34 cellular contexts compared by ENCODE assay signal in genomic region chr11:46736615-46737014, GRCh38. TPM values are rescaled to one million over a fixed set of nuclear protein-coding genes. Genes with fewer than 3 reads are reported as not detected.
DNase-seq lines count a peak whose midpoint lies in the region; ATAC-seq and TF ChIP-seq lines count a peak whose summit lies in the region.
"Had no signal": no experiment of that assay in that cellular context is flagged by ENCODE, and none has a peak within 500 bp of the region (broad histone marks: within the 10 kb centered on the region; RNA-seq: fewer than 3 reads in every experiment).

No MANE protein-coding gene starts in this region.

- TF ChIP-seq CTCF in fibroblast of villous mesenchyme (IDR thresholded peaks at IDR 0.05; ENCODE audit: insufficient read depth, low read depth, low read length) (no peak), smooth muscle cell (IDR thresholded peaks at IDR 0.05; ENCODE audit: borderline replicate concordance, insufficient read depth, poor library complexity, severe bottlenecking) (no peak), psoas muscle (IDR thresholded peaks at IDR 0.05) (no peak)

- no peaks in the 10 kb centered on the region for H3K9me3 Mint-ChIP-seq in activated naive CD8-positive, alpha-beta T cell treated with anti-CD3 and anti-CD28 coated beads, Interleukin-2, amount 50 U/mL, for 24 hours
- H3K9me3 Mint-ChIP-seq: activated CD4-positive, alpha-beta memory T cell treated with anti-CD3 and anti-CD28 coated beads for 36 hours; activated naive CD4-positive, alpha-beta T cell treated with anti-CD3 and anti-CD28 coated beads, Interleukin-2, amount 50 U/mL, for 24 hours; activated T-helper 17 cell treated with anti-CD3 and anti-CD28 coated beads, Interleukin-2, amount 50 U/mL, for 72 hours; GM23338; T-helper 1 cell treated with Interleukin-12 subunit alpha and Interleukin-12 subunit beta and Interleukin-4 antibody, amounts not matched to agents 30 μg/mL and 1 μg/mL, for 36 hours had no signal

- no peaks in the 10 kb centered on the region for H3K79me2 ChIP-seq in smooth muscle cell (ENCODE audit: low read depth)
- H3K79me2 ChIP-seq: hepatocyte had no signal

- H3K27ac ChIP-seq in smooth muscle cell (ENCODE audit: low read depth) = peak overlapping the region; percentile 4
- no peak overlapping the region for H3K27ac ChIP-seq in psoas muscle
- H3K27ac ChIP-seq: coronary artery, esophagus muscularis mucosa, gastroesophageal sphincter, hepatocyte, prostate gland, RWPE1, skin epidermis had no signal

- no peak for ATAC-seq in psoas muscle
- no peak for ATAC-seq in activated naive CD8-positive, alpha-beta T cell treated with anti-CD3 and anti-CD28 coated beads, Interleukin-2, amount 50 U/mL, for 24 hours
- ATAC-seq: activated T-helper 17 cell treated with anti-CD3 and anti-CD28 coated beads, Interleukin-2, amount 50 U/mL, for 72 hours; gastroesophageal sphincter; GM23338 had no signal

- H3K27ac Mint-ChIP-seq in activated naive CD8-positive, alpha-beta T cell treated with anti-CD3 and anti-CD28 coated beads, Interleukin-2, amount 50 U/mL, for 24 hours = no peak overlapping the region
- H3K27ac Mint-ChIP-seq: activated CD4-positive, alpha-beta memory T cell treated with anti-CD3 and anti-CD28 coated beads for 36 hours; activated naive CD4-positive, alpha-beta T cell treated with anti-CD3 and anti-CD28 coated beads, Interleukin-2, amount 50 U/mL, for 24 hours; activated T-helper 17 cell treated with anti-CD3 and anti-CD28 coated beads, Interleukin-2, amount 50 U/mL, for 72 hours; CD14-positive monocyte; GM23338; T-helper 1 cell treated with Interleukin-12 subunit alpha and Interleukin-12 subunit beta and Interleukin-4 antibody, amounts not matched to agents 30 μg/mL and 1 μg/mL, for 36 hours had no signal

- no peaks in the 10 kb centered on the region for H3K36me3 ChIP-seq in smooth muscle cell (ENCODE audit: low read depth)
- H3K36me3 ChIP-seq in psoas muscle (ENCODE audit: insufficient read depth in 1 of 2, low read depth in 1 of 2) = peaks cover 2 to 9% of the 10 kb centered on the region in 2 donors
- H3K36me3 ChIP-seq: prostate gland had no signal

- H3K4me2 ChIP-seq in smooth muscle cell = no peak overlapping the region
- H3K4me2 ChIP-seq: GM23338, hepatocyte had no signal

- H3K27me3 ChIP-seq in smooth muscle cell (ENCODE audit: low read depth) (no peaks in the 10 kb centered on the region), psoas muscle (ENCODE audit: insufficient read depth in 3 of 3, low read length in 2 of 3) (no peaks in the 10 kb centered on the region)
- H3K27me3 ChIP-seq: esophagus muscularis mucosa, gastroesophageal sphincter, hepatocyte had no signal

- WGBS in smooth muscle cell (ENCODE audit: low lambda C conversion rate) = 40% methylated on average over 5 of the region's 5 CpGs
- WGBS in psoas muscle, 3 donors = 69 to 76% (median 76%) methylated on average over 5 of the region's 5 CpGs

- intact Hi-C loops in psoas muscle (cut with DNase I) = no loop called here

- H3K4me3 ChIP-seq in fibroblast of villous mesenchyme (ENCODE audit: low read depth, low read length) (no peak overlapping the region), smooth muscle cell (no peak overlapping the region), psoas muscle (no peak overlapping the region)
- H3K4me3 ChIP-seq: coronary artery, esophagus muscularis mucosa, gastroesophageal sphincter, GM23338, hepatocyte, prostate gland, skin epidermis had no signal

- H3K9me3 ChIP-seq in smooth muscle cell (replicated peaks; ENCODE audit: low read depth) (no peaks in the 10 kb centered on the region), psoas muscle (no peaks in the 10 kb centered on the region)
- H3K9me3 ChIP-seq: esophagus muscularis mucosa, gastroesophageal sphincter, prostate gland had no signal

- H3K4me3 Mint-ChIP-seq in activated naive CD8-positive, alpha-beta T cell treated with anti-CD3 and anti-CD28 coated beads, Interleukin-2, amount 50 U/mL, for 24 hours = no peak overlapping the region
- H3K4me3 Mint-ChIP-seq: activated CD4-positive, alpha-beta memory T cell treated with anti-CD3 and anti-CD28 coated beads for 36 hours; activated naive CD4-positive, alpha-beta T cell treated with anti-CD3 and anti-CD28 coated beads, Interleukin-2, amount 50 U/mL, for 24 hours; activated T-helper 17 cell treated with anti-CD3 and anti-CD28 coated beads, Interleukin-2, amount 50 U/mL, for 72 hours; CD14-positive monocyte; GM23338; T-helper 1 cell treated with Interleukin-12 subunit alpha and Interleukin-12 subunit beta and Interleukin-4 antibody, amounts not matched to agents 30 μg/mL and 1 μg/mL, for 36 hours had no signal

- H3K4me1 ChIP-seq in smooth muscle cell (ENCODE audit: low read depth) = no peaks in the 10 kb centered on the region
- H3K4me1 ChIP-seq in psoas muscle = no peaks in the 10 kb centered on the region
- H3K4me1 ChIP-seq: esophagus muscularis mucosa, gastroesophageal sphincter, prostate gland had no signal

- H2AFZ ChIP-seq in smooth muscle cell (ENCODE audit: low read depth) = no peak overlapping the region
- H2AFZ ChIP-seq: GM23338, hepatocyte had no signal

- no peaks in the 10 kb centered on the region for H3F3A ChIP-seq in smooth muscle cell (ENCODE audit: low read depth)

- no peaks in the 10 kb centered on the region for H4K20me1 ChIP-seq in smooth muscle cell (ENCODE audit: low read depth)

- no peak overlapping the region for H3K9ac ChIP-seq in smooth muscle cell (ENCODE audit: low read depth)

- no peaks in the 10 kb centered on the region for H3K4me1 Mint-ChIP-seq in activated naive CD8-positive, alpha-beta T cell treated with anti-CD3 and anti-CD28 coated beads, Interleukin-2, amount 50 U/mL, for 24 hours
- H3K4me1 Mint-ChIP-seq: activated naive CD4-positive, alpha-beta T cell treated with anti-CD3 and anti-CD28 coated beads, Interleukin-2, amount 50 U/mL, for 24 hours; activated T-helper 17 cell treated with anti-CD3 and anti-CD28 coated beads, Interleukin-2, amount 50 U/mL, for 72 hours; CD14-positive monocyte had no signal

- DNase-seq in EH (ENCODE audit: low read depth) (peak; percentile 59), M059J (ENCODE audit: low read depth) (peak; percentile 27), fibroblast of villous mesenchyme (ENCODE audit: low read depth) (peak; percentile 83), smooth muscle cell (lab: John Stamatoyannopoulos, UW; ENCODE audit: unreplicated experiment) (no peak), psoas muscle (no peak), retina (no peak)
- DNase-seq in activated T-cell treated with anti-CD3 and anti-CD28 coated beads, Interleukin-2, amount 50 U/mL, for 1 hour = no peak
- DNase-seq in activated naive CD8-positive, alpha-beta T cell treated with anti-CD3 and anti-CD28 coated beads, Interleukin-2, amount 50 U/mL, for 24 hours = no peak
- DNase-seq: activated CD4-positive, alpha-beta memory T cell treated with anti-CD3 and anti-CD28 coated beads for 36 hours; activated CD8-positive, alpha-beta memory T cell treated with anti-CD3 and anti-CD28 coated beads, Interleukin-2, amount 50 U/mL, for 4 hours; anterior cingulate cortex; DMS79 treated with DMSO at 0.1 percent for 48 hours; IMR-90; mesenchymal stem cell; NCI-H1105; NCI-H2029 treated with DMSO at 0.1 percent for 48 hours; NCI-H345; stimulated activated CD4-positive, alpha-beta T cell treated with anti-CD3 and anti-CD28 coated beads, Interleukin-1b, Interleukin-23, amount 100 ng/mL, for 48 hours; stimulated activated CD8-positive, alpha-beta memory T cell treated with anti-CD3 and anti-CD28 coated beads, Interleukin-4, amount 100 ng/mL, for 48 hours; trophoblast cell had no signal

- H3K36me3 Mint-ChIP-seq in activated naive CD8-positive, alpha-beta T cell treated with anti-CD3 and anti-CD28 coated beads, Interleukin-2, amount 50 U/mL, for 24 hours (ENCODE audit: low read depth) = peaks cover 6% of the 10 kb centered on the region
- H3K36me3 Mint-ChIP-seq: activated naive CD4-positive, alpha-beta T cell treated with anti-CD3 and anti-CD28 coated beads, Interleukin-2, amount 50 U/mL, for 24 hours had no signal

- no peaks in the 10 kb centered on the region for H3K27me3 Mint-ChIP-seq in activated naive CD8-positive, alpha-beta T cell treated with anti-CD3 and anti-CD28 coated beads, Interleukin-2, amount 50 U/mL, for 24 hours
- H3K27me3 Mint-ChIP-seq: activated CD4-positive, alpha-beta memory T cell treated with anti-CD3 and anti-CD28 coated beads for 36 hours; activated naive CD4-positive, alpha-beta T cell treated with anti-CD3 and anti-CD28 coated beads, Interleukin-2, amount 50 U/mL, for 24 hours; activated T-helper 17 cell treated with anti-CD3 and anti-CD28 coated beads, Interleukin-2, amount 50 U/mL, for 72 hours had no signal

RNA-seq across cellular contexts. Expression of gene F2, which starts 17.6 kb away (rescaled TPM):
- not detected in 2 replicates for total RNA-seq in M059J (2014; rRNA removed; shearing (Covaris generic))
- not detected in 2 replicates for total RNA-seq in fibroblast of villous mesenchyme
- 0.27 TPM in 1 of 2 replicates, not detected in the other for total RNA-seq in smooth muscle cell
- polyA plus RNA-seq in smooth muscle cell = 0.21 TPM in 1 of 2 replicates, not detected in the other
- total RNA-seq in psoas muscle = under 1 TPM in 2 of 4 donors, not detected in 2; 0.16 to 0.26 TPM
- under 1 TPM in 2 of 3 donors, not detected in 1; 0.04 to 0.56 TPM for polyA plus RNA-seq in psoas muscle
- total RNA-seq: activated T-helper 17 cell treated with anti-CD3 and anti-CD28 coated beads, Interleukin-2, amount 50 U/mL, for 72 hours; IMR-90; myocyte; SK-MEL-5 had no signal
- polyA plus RNA-seq: CD14-positive monocyte, GM23338, IMR-90 had no signal

RNA-seq across cellular contexts. Expression of gene ZNF408, which starts 35.8 kb away (rescaled TPM):
- total RNA-seq in M059J (2014; rRNA removed; shearing (Covaris generic)) = 7.2 and 14.6 TPM in 2 replicates
- total RNA-seq in fibroblast of villous mesenchyme (12.1 and 17.4 TPM in 2 replicates), smooth muscle cell (6.2 and 13.3 TPM in 2 replicates), psoas muscle (10 to 100 TPM in 2 of 4 donors, 1 to 10 TPM in 2; 5.0 to 15.0 (median 9.8) TPM)
- polyA plus RNA-seq in smooth muscle cell (15.8 and 24.1 TPM in 2 replicates), psoas muscle (10 to 100 TPM in 1 of 3 donors, 1 to 10 TPM in 2; 9.6 to 12.7 (median 9.9) TPM)

RNA-seq across cellular contexts. Expression of gene ARHGAP1, which starts 36.2 kb away (rescaled TPM):
- 20.2 and 34.8 TPM in 2 replicates for total RNA-seq in M059J (2014; rRNA removed; shearing (Covaris generic))
- 62.2 and 82.1 TPM in 2 replicates for total RNA-seq in fibroblast of villous mesenchyme
- total RNA-seq in smooth muscle cell = 31.0 and 40.9 TPM in 2 replicates
- 92.8 and 98.4 TPM in 2 replicates for polyA plus RNA-seq in smooth muscle cell
- 10 to 100 TPM; 24.9 to 36.1 (median 31.4) TPM for total RNA-seq in psoas muscle
- 10 to 100 TPM; 12.5 to 27.7 (median 20.4) TPM for polyA plus RNA-seq in psoas muscle

Comparison
In these comparisons a context has a peak if more than half of its experiments do, and no peak if none do; other contexts are left out.
1. DNase-seq: peak in EH (single experiment), M059J (single experiment) and fibroblast of villous mesenchyme (single experiment); none in smooth muscle cell (single experiment), psoas muscle (0 of 2), activated T-cell treated with anti-CD3 and anti-CD28 coated beads, Interleukin-2, amount 50 U/mL, for 1 hour (single experiment), retina (single experiment) and activated naive CD8-positive, alpha-beta T cell treated with anti-CD3 and anti-CD28 coated beads, Interleukin-2, amount 50 U/mL, for 24 hours (single experiment).